In genomic region chr2:226445216-226445861, GRCh38 we compare ENCODE assay signal across 1 cellular context.
TF ChIP-seq lines count a peak whose summit lies in the region.

No MANE protein-coding gene starts in this region.

TF ChIP-seq in HepG2, 621 proteins besides CTCF, POLR2A, EP300 and RAD21 (continued from another document):
- TF ChIP-seq ARID5B (CRISPR knock-in tag; IDR thresholded peaks at IDR 0.05) (peak; percentile 34; the same call in 1 of the 2 replicates), ZNF274 (CRISPR knock-in tag; IDR thresholded peaks at IDR 0.05) (no peak), BCL6 (CRISPR knock-in tag; IDR thresholded peaks at IDR 0.05) (peak; percentile 70), ZNF644 (CRISPR knock-in tag; IDR thresholded peaks at IDR 0.05; ENCODE audit: low read depth) (peak; percentile 45), NCOR1 (IDR thresholded peaks at IDR 0.05; ENCODE audit: borderline replicate concordance, low read length) (peak; percentile 34; the same call in 1 of the 2 replicates), MXD4 (CRISPR knock-in tag; IDR thresholded peaks at IDR 0.05) (no peak), CHD4 (IDR thresholded peaks at IDR 0.05; ENCODE audit: borderline replicate concordance, low read length) (peak; percentile 30; the same call in 1 of the 2 replicates), STAG1 (CRISPR knock-in tag; IDR thresholded peaks at IDR 0.05) (0 out of 2 replicates have a peak, but pooled peaks have one; percentile 23), U2AF2 (IDR thresholded peaks at IDR 0.05; ENCODE audit: low read depth, low read length) (no peak), PAF1 (CRISPR knock-in tag; IDR thresholded peaks at IDR 0.05) (no peak), MIXL1 (CRISPR knock-in tag; IDR thresholded peaks at IDR 0.05) (0 out of 2 replicates have a peak, but pooled peaks have one; percentile 39), ZSCAN5A (CRISPR knock-in tag; IDR thresholded peaks at IDR 0.05; ENCODE audit: borderline replicate concordance) (0 out of 2 replicates have a peak, but pooled peaks have one; percentile 27), NFYB (CRISPR knock-in tag; IDR thresholded peaks at IDR 0.05) (peak; percentile 57), KDM5B (CRISPR knock-in tag; IDR thresholded peaks at IDR 0.05; ENCODE audit: borderline replicate concordance) (no peak), SRY (CRISPR knock-in tag; IDR thresholded peaks at IDR 0.05) (no peak), RFX3 (CRISPR knock-in tag; IDR thresholded peaks at IDR 0.05) (no peak), ZNF367 (CRISPR knock-in tag; IDR thresholded peaks at IDR 0.05; ENCODE audit: borderline replicate concordance) (no peak), SETDB1 (CRISPR knock-in tag; IDR thresholded peaks at IDR 0.05; ENCODE audit: borderline replicate concordance) (no peak), NFKB2 (CRISPR knock-in tag; IDR thresholded peaks at IDR 0.05; ENCODE audit: borderline replicate concordance) (no peak)
